In genomic region chr1:206770531-206771352, GRCh38 we compare ENCODE assay signal across 9 cellular contexts. TPM values are rescaled to one million over a fixed set of nuclear protein-coding genes. Genes with fewer than 3 reads are reported as not detected.
DNase-seq lines count a peak whose midpoint lies in the region; ATAC-seq and TF ChIP-seq lines count a peak whose summit lies in the region.
"Had no signal": no experiment of that assay in that cellular context is flagged by ENCODE, and none has a peak within 500 bp of the region (broad histone marks: within the 10 kb centered on the region; RNA-seq: fewer than 3 reads in every experiment).

TSS of gene IL19 (plus strand) at chr1:206770773. CDS start at chr1:206836663, 65,890 bp downstream.

- H4K20me1 ChIP-seq in Karpas-422 (ENCODE audit: insufficient read depth, low read depth, low read length), result no peaks in the 10 kb centered on the region

- no peaks in the 10 kb centered on the region for H3K9me3 ChIP-seq in breast epithelium
- H3K9me3 ChIP-seq in psoas muscle, result no peaks in the 10 kb centered on the region
- no peaks in the 10 kb centered on the region for H3K9me3 ChIP-seq in Karpas-422 (ENCODE audit: low read length)

- peak in 2 of 4 donors; percentile 19 to 23 for ATAC-seq in psoas muscle

- no peaks in the 10 kb centered on the region for H3K79me2 ChIP-seq in Karpas-422 (ENCODE audit: low read length)

- H3K9me2 ChIP-seq in Karpas-422 (replicated peaks; ENCODE audit: insufficient read depth, low read length), result no peaks in the 10 kb centered on the region

- no peaks in the 10 kb centered on the region for H3K27me3 ChIP-seq in breast epithelium
- no peaks in the 10 kb centered on the region for H3K27me3 ChIP-seq in psoas muscle (ENCODE audit: insufficient read depth in 3 of 3, low read length in 2 of 3)
- H3K27me3 ChIP-seq in Karpas-422 (ENCODE audit: low read length), result peaks cover 4% of the 10 kb centered on the region; the same call in 1 of the 2 replicates

- H3K36me3 ChIP-seq in breast epithelium (no peaks in the 10 kb centered on the region), psoas muscle (ENCODE audit: insufficient read depth in 1 of 2, low read depth in 1 of 2) (no peaks in the 10 kb centered on the region), Karpas-422 (ENCODE audit: insufficient read depth, low read length) (no peaks in the 10 kb centered on the region)

- 64 to 66% (median 64%) methylated on average over 10 of the region's 10 CpGs for WGBS in psoas muscle, 3 donors

- DNase-seq in NCI-H1436 (lab: John Stamatoyannopoulos, UW) (peak; percentile 18), NCI-H1436 treated with DMSO at 0.1 percent for 48 hours (lab: John Stamatoyannopoulos, UW) (no peak), M059J (ENCODE audit: low read depth) (peak; percentile 76), breast epithelium (ENCODE audit: low spot score in 2 of 2) (no peak), psoas muscle (no peak), dermis blood vessel endothelial cell (no peak), Karpas-422 (no peak), NCI-H128 (lab: John Stamatoyannopoulos, UW; ENCODE audit: unreplicated experiment) (no peak)

- H3K27ac ChIP-seq in breast epithelium (peak within 1 kb of the TSS in 1 of 2 donors; percentile 35), psoas muscle (no peak within 1 kb of the TSS), Karpas-422 (ENCODE audit: low read length) (no peak within 1 kb of the TSS)
- H3K27ac ChIP-seq: 22Rv1 had no signal

- no peak within 1 kb of the TSS for H3K4me2 ChIP-seq in Karpas-422 (ENCODE audit: low read depth, low read length, poor library complexity, severe bottlenecking)

- TF ChIP-seq CTCF in breast epithelium (IDR thresholded peaks at IDR 0.05) (no peak), psoas muscle (IDR thresholded peaks at IDR 0.05) (no peak)

- no peak for TF ChIP-seq POLR2A in breast epithelium (IDR thresholded peaks at IDR 0.05)

- H3K4me1 ChIP-seq in breast epithelium (no peaks in the 10 kb centered on the region), psoas muscle (no peaks in the 10 kb centered on the region), Karpas-422 (ENCODE audit: low read length) (no peaks in the 10 kb centered on the region)

- H3K4me3 ChIP-seq in breast epithelium, result peak within 1 kb of the TSS in 2 of 3 donors; percentile 23 to 29
- H3K4me3 ChIP-seq in psoas muscle, result peak within 1 kb of the TSS; percentile 22
- H3K4me3 ChIP-seq in Karpas-422 (ENCODE audit: low read length), result no peak within 1 kb of the TSS

- H3K9ac ChIP-seq in Karpas-422 (ENCODE audit: low read length), result no peak within 1 kb of the TSS

- intact Hi-C loops in breast epithelium (cut with DNase I; ENCODE audit: low total_unique reads), result no loop called here
- intact Hi-C loops in psoas muscle (cut with DNase I), result no loop called here

- no peak within 1 kb of the TSS for H2AFZ ChIP-seq in Karpas-422 (ENCODE audit: low read length)

RNA-seq across cellular contexts. Expression of gene IL19, which starts in this region (rescaled TPM):
- not detected in 2 replicates for total RNA-seq in M059J (2014; rRNA removed; shearing (Covaris generic))
- total RNA-seq in breast epithelium, result not detected
- total RNA-seq in psoas muscle, result not detected
- polyA plus RNA-seq in psoas muscle, result not detected
- total RNA-seq in dermis blood vessel endothelial cell, result not detected in 2 replicates
- total RNA-seq in Karpas-422 (2014; rRNA removed; shearing (Covaris generic); ENCODE audit: low replicate concordance), result not detected in 2 replicates

Comparison
In these comparisons a context has a peak if more than half of its experiments do, and no peak if none do; other contexts are left out.
1. Peak in DNase-seq in M059J; RNA of the gene not detected or under 1 TPM.